2 cellular contexts compared by ENCODE assay signal in the genomic region with DNA sequence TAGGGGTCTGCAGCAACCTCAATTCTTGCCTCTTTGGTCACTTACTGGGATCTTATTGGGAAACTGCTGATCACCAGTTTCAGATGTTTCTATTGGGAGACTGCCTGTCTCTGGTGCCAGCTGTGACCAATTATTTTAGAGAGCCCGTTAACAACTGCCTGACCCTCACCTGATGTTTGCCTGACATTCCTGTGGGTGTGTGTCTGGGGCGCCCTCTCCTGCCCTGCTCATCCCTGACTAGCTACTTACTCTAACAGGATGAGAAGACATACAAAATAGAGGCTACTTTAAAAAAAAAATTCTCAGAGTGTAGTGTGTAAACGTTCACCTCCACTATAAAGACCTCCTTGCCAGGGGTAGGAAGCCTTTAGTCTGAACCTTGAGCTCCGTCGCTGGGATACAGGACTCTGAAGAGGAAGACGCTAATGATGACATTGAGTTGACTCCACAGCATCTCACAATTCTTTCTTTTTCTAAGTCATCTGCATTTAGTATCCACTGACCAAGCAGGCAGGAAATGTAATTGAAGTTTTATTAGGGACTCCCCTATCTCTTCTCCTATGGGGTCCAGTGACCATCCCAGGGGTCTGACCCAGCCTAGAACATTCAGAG.
TF ChIP-seq lines count a peak whose summit lies in the region.

No MANE protein-coding gene starts in this region.

TF ChIP-seq in WTC11, 78 proteins besides CTCF, POLR2A, EP300 and RAD21:
- no peak for TF ChIP-seq NR2C2 (CRISPR knock-in tag; IDR thresholded peaks at IDR 0.05)
- TF ChIP-seq, protein P1, sequence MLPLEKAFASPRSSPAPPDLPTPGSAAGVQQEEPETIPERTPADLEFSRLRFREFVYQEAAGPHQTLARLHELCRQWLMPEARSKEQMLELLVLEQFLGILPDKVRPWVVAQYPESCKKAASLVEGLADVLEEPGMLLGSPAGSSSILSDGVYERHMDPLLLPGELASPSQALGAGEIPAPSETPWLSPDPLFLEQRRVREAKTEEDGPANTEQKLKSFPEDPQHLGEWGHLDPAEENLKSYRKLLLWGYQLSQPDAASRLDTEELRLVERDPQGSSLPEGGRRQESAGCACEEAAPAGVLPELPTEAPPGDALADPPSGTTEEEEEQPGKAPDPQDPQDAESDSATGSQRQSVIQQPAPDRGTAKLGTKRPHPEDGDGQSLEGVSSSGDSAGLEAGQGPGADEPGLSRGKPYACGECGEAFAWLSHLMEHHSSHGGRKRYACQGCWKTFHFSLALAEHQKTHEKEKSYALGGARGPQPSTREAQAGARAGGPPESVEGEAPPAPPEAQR (CRISPR knock-in tag; IDR thresholded peaks at IDR 0.05), result no peak
- TF ChIP-seq, protein P2, sequence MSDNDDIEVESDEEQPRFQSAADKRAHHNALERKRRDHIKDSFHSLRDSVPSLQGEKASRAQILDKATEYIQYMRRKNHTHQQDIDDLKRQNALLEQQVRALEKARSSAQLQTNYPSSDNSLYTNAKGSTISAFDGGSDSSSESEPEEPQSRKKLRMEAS (CRISPR knock-in tag; IDR thresholded peaks at IDR 0.05), result no peak

TF ChIP-seq in HepG2, 621 proteins besides CTCF, POLR2A, EP300 and RAD21 (continues in another document):
- no peak for TF ChIP-seq PITX1 (CRISPR knock-in tag; IDR thresholded peaks at IDR 0.05)
- TF ChIP-seq, protein P3, sequence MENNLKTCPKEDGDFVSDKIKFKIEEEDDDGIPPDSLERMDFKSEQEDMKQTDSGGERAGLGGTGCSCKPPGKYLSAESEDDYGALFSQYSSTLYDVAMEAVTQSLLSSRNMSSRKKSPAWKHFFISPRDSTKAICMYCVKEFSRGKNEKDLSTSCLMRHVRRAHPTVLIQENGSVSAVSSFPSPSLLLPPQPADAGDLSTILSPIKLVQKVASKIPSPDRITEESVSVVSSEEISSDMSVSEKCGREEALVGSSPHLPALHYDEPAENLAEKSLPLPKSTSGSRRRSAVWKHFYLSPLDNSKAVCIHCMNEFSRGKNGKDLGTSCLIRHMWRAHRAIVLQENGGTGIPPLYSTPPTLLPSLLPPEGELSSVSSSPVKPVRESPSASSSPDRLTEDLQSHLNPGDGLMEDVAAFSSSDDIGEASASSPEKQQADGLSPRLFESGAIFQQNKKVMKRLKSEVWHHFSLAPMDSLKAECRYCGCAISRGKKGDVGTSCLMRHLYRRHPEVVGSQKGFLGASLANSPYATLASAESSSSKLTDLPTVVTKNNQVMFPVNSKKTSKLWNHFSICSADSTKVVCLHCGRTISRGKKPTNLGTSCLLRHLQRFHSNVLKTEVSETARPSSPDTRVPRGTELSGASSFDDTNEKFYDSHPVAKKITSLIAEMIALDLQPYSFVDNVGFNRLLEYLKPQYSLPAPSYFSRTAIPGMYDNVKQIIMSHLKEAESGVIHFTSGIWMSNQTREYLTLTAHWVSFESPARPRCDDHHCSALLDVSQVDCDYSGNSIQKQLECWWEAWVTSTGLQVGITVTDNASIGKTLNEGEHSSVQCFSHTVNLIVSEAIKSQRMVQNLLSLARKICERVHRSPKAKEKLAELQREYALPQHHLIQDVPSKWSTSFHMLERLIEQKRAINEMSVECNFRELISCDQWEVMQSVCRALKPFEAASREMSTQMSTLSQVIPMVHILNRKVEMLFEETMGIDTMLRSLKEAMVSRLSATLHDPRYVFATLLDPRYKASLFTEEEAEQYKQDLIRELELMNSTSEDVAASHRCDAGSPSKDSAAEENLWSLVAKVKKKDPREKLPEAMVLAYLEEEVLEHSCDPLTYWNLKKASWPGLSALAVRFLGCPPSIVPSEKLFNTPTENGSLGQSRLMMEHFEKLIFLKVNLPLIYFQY (CRISPR knock-in tag; IDR thresholded peaks at IDR 0.05; ENCODE audit: borderline replicate concordance), result 0 out of 2 replicates have a peak, but pooled peaks have one; percentile 33
- TF ChIP-seq, protein P4, sequence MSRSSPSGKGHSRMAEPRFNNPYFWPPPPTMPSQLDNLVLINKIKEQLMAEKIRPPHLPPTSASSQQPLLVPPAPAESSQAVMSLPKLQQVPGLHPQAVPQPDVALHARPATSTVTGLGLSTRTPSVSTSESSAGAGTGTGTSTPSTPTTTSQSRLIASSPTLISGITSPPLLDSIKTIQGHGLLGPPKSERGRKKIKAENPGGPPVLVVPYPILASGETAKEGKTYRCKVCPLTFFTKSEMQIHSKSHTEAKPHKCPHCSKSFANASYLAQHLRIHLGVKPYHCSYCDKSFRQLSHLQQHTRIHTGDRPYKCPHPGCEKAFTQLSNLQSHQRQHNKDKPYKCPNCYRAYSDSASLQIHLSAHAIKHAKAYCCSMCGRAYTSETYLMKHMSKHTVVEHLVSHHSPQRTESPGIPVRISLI (CRISPR knock-in tag; IDR thresholded peaks at IDR 0.05; ENCODE audit: borderline replicate concordance), result 0 out of 2 replicates have a peak, but pooled peaks have one; percentile 38
- peak; percentile 41; the same call in 1 of the 2 replicates for TF ChIP-seq SMC3 (IDR thresholded peaks at IDR 0.05; ENCODE audit: low read length)
- no peak for TF ChIP-seq YEATS4 (CRISPR knock-in tag; IDR thresholded peaks at IDR 0.05; ENCODE audit: borderline replicate concordance)
- no peak for TF ChIP-seq TCF7L2 (IDR thresholded peaks at IDR 0.05; ENCODE audit: low read depth, low read length)
- 0 out of 2 replicates have a peak, but pooled peaks have one; percentile 11 for TF ChIP-seq HOXA3 (CRISPR knock-in tag; IDR thresholded peaks at IDR 0.05)
- TF ChIP-seq HMGA1 (CRISPR knock-in tag; conservative IDR thresholded peaks at IDR 0.05), result no peak
- 0 out of 2 replicates have a peak, but pooled peaks have one; percentile 18 for TF ChIP-seq KAT8 (CRISPR knock-in tag; IDR thresholded peaks at IDR 0.05)
- TF ChIP-seq ZNF558 (CRISPR knock-in tag; IDR thresholded peaks at IDR 0.05; ENCODE audit: borderline replicate concordance), result no peak
- no peak for TF ChIP-seq MXD4 (CRISPR knock-in tag; IDR thresholded peaks at IDR 0.05)
- peak; percentile 54; the same call in 1 of the 2 replicates for TF ChIP-seq ZFP36L1 (CRISPR knock-in tag; IDR thresholded peaks at IDR 0.05)
- TF ChIP-seq, protein P5, sequence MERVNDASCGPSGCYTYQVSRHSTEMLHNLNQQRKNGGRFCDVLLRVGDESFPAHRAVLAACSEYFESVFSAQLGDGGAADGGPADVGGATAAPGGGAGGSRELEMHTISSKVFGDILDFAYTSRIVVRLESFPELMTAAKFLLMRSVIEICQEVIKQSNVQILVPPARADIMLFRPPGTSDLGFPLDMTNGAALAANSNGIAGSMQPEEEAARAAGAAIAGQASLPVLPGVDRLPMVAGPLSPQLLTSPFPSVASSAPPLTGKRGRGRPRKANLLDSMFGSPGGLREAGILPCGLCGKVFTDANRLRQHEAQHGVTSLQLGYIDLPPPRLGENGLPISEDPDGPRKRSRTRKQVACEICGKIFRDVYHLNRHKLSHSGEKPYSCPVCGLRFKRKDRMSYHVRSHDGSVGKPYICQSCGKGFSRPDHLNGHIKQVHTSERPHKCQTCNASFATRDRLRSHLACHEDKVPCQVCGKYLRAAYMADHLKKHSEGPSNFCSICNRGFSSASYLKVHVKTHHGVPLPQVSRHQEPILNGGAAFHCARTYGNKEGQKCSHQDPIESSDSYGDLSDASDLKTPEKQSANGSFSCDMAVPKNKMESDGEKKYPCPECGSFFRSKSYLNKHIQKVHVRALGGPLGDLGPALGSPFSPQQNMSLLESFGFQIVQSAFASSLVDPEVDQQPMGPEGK (CRISPR knock-in tag; IDR thresholded peaks at IDR 0.05), result no peak
- 0 out of 2 replicates have a peak, but pooled peaks have one; percentile 20 for TF ChIP-seq NPAS2 (CRISPR knock-in tag; IDR thresholded peaks at IDR 0.05; ENCODE audit: borderline replicate concordance)
- TF ChIP-seq DR1 (CRISPR knock-in tag; IDR thresholded peaks at IDR 0.05), result no peak
- TF ChIP-seq IRF2 (CRISPR knock-in tag; IDR thresholded peaks at IDR 0.05), result 0 out of 2 replicates have a peak, but pooled peaks have one; percentile 32
- TF ChIP-seq RBM22 (optimal IDR thresholded peaks at IDR 0.05; ENCODE audit: low read length), result no peak
- 0 out of 2 replicates have a peak, but pooled peaks have one; percentile 12 for TF ChIP-seq ZFX (CRISPR knock-in tag; IDR thresholded peaks at IDR 0.05; ENCODE audit: low read depth)
- TF ChIP-seq, protein P6, sequence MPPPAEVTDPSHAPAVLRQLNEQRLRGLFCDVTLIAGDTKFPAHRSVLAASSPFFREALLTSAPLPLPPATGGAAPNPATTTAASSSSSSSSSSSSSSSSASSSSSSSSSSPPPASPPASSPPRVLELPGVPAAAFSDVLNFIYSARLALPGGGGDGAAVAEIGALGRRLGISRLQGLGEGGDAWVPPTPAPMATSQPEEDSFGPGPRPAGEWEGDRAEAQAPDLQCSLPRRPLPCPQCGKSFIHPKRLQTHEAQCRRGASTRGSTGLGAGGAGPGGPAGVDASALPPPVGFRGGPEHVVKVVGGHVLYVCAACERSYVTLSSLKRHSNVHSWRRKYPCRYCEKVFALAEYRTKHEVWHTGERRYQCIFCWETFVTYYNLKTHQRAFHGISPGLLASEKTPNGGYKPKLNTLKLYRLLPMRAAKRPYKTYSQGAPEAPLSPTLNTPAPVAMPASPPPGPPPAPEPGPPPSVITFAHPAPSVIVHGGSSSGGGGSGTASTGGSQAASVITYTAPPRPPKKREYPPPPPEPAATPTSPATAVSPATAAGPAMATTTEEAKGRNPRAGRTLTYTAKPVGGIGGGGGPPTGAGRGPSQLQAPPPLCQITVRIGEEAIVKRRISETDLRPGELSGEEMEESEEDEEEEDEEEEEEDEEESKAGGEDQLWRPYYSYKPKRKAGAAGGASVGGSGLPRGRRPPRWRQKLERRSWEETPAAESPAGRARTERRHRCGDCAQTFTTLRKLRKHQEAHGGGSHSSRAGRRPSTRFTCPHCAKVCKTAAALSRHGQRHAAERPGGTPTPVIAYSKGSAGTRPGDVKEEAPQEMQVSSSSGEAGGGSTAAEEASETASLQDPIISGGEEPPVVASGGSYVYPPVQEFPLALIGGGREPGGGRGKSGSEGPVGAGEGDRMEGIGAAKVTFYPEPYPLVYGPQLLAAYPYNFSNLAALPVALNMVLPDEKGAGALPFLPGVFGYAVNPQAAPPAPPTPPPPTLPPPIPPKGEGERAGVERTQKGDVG (CRISPR knock-in tag; IDR thresholded peaks at IDR 0.05; ENCODE audit: borderline replicate concordance), result no peak
- no peak for TF ChIP-seq HNRNPK (IDR thresholded peaks at IDR 0.05; ENCODE audit: low read depth, low read length, poor library complexity, severe bottlenecking)
- TF ChIP-seq ZNF605 (CRISPR knock-in tag; IDR thresholded peaks at IDR 0.05), result no peak
- peak; percentile 78 for TF ChIP-seq STAG1 (CRISPR knock-in tag; IDR thresholded peaks at IDR 0.05)
- TF ChIP-seq, protein P7, sequence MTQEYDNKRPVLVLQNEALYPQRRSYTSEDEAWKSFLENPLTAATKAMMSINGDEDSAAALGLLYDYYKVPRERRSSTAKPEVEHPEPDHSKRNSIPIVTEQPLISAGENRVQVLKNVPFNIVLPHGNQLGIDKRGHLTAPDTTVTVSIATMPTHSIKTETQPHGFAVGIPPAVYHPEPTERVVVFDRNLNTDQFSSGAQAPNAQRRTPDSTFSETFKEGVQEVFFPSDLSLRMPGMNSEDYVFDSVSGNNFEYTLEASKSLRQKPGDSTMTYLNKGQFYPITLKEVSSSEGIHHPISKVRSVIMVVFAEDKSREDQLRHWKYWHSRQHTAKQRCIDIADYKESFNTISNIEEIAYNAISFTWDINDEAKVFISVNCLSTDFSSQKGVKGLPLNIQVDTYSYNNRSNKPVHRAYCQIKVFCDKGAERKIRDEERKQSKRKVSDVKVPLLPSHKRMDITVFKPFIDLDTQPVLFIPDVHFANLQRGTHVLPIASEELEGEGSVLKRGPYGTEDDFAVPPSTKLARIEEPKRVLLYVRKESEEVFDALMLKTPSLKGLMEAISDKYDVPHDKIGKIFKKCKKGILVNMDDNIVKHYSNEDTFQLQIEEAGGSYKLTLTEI (CRISPR knock-in tag; conservative IDR thresholded peaks at IDR 0.05), result no peak
- TF ChIP-seq SAP130 (CRISPR knock-in tag; IDR thresholded peaks at IDR 0.05; ENCODE audit: low read depth), result peak; percentile 53; the same call in 1 of the 2 replicates
- TF ChIP-seq TEAD3 (CRISPR knock-in tag; optimal IDR thresholded peaks at IDR 0.05; ENCODE audit: borderline replicate concordance), result peak; percentile 69
- no peak for TF ChIP-seq HMG20A (CRISPR knock-in tag; IDR thresholded peaks at IDR 0.05; ENCODE audit: borderline replicate concordance)
- TF ChIP-seq, protein P8, sequence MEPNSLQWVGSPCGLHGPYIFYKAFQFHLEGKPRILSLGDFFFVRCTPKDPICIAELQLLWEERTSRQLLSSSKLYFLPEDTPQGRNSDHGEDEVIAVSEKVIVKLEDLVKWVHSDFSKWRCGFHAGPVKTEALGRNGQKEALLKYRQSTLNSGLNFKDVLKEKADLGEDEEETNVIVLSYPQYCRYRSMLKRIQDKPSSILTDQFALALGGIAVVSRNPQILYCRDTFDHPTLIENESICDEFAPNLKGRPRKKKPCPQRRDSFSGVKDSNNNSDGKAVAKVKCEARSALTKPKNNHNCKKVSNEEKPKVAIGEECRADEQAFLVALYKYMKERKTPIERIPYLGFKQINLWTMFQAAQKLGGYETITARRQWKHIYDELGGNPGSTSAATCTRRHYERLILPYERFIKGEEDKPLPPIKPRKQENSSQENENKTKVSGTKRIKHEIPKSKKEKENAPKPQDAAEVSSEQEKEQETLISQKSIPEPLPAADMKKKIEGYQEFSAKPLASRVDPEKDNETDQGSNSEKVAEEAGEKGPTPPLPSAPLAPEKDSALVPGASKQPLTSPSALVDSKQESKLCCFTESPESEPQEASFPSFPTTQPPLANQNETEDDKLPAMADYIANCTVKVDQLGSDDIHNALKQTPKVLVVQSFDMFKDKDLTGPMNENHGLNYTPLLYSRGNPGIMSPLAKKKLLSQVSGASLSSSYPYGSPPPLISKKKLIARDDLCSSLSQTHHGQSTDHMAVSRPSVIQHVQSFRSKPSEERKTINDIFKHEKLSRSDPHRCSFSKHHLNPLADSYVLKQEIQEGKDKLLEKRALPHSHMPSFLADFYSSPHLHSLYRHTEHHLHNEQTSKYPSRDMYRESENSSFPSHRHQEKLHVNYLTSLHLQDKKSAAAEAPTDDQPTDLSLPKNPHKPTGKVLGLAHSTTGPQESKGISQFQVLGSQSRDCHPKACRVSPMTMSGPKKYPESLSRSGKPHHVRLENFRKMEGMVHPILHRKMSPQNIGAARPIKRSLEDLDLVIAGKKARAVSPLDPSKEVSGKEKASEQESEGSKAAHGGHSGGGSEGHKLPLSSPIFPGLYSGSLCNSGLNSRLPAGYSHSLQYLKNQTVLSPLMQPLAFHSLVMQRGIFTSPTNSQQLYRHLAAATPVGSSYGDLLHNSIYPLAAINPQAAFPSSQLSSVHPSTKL (CRISPR knock-in tag; IDR thresholded peaks at IDR 0.05), result 0 out of 2 replicates have a peak, but pooled peaks have one; percentile 10
- no peak for TF ChIP-seq TBX2 (CRISPR knock-in tag; IDR thresholded peaks at IDR 0.05; ENCODE audit: borderline replicate concordance)
- TF ChIP-seq, protein P9, sequence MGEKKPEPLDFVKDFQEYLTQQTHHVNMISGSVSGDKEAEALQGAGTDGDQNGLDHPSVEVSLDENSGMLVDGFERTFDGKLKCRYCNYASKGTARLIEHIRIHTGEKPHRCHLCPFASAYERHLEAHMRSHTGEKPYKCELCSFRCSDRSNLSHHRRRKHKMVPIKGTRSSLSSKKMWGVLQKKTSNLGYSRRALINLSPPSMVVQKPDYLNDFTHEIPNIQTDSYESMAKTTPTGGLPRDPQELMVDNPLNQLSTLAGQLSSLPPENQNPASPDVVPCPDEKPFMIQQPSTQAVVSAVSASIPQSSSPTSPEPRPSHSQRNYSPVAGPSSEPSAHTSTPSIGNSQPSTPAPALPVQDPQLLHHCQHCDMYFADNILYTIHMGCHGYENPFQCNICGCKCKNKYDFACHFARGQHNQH (CRISPR knock-in tag; IDR thresholded peaks at IDR 0.05), result 0 out of 2 replicates have a peak, but pooled peaks have one; percentile 38
- TF ChIP-seq MED1 (CRISPR knock-in tag; IDR thresholded peaks at IDR 0.05), result peak; percentile 11; the same call in 1 of the 2 replicates
- no peak for TF ChIP-seq BCL6 (CRISPR knock-in tag; IDR thresholded peaks at IDR 0.05)
